8 cellular contexts compared by ENCODE assay signal in the genomic region with DNA sequence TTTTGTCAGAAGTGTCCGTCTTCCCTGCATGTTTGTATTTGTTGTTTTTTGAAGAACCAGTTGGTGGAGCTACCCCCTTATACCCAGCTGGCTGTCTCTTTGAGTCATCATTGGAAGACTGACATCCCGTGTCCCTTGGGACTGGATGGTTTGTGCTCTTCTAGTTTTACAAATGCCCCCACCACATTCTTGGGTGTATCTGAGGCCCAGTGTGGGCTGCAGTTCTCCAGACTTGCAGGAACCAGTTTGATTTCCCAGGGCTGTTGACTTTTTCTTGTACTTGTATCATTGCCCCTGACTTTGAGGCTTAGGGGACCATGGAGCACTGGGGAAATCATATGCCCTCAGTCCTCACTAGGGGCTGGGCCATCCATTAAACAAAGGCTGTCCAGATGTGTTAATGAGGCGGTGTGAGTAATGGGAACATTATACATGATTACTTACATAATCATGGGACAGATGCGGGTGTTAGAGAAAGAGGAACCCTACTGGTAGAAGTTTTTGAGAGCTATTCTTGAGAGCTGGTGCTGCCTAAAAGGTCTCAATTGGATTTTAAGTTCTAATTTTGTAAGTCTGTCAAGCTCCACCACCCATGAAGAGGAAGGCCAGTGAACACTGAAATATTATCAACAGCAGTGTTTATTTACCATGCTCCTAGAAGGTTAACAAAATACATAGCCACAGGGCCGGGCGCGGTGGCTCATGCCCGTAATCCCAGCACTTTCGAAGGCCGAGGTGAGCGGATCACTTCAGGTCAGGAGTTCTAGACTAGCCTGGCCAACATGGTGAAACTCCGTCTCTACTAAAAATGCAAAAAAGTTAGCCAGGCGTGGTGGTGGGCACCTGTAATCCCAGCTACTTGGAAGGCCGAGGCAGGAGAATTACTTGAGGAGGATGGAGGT. TPM values are rescaled to one million over a fixed set of nuclear protein-coding genes. Genes with fewer than 3 reads are reported as not detected.
DNase-seq lines count a peak whose midpoint lies in the region; ATAC-seq and TF ChIP-seq lines count a peak whose summit lies in the region.

No MANE protein-coding gene starts in this region.

- no peak overlapping the region for H3K27ac ChIP-seq in foreskin keratinocyte

- TF ChIP-seq CTCF in foreskin keratinocyte (conservative IDR thresholded peaks at IDR 0.05): peak; percentile 55

- peak; percentile 35 for DNase-seq in GF-D8 (lab: John Stamatoyannopoulos, UW)
- peak; percentile 36 for DNase-seq in NCI-H446 treated with DMSO at 0.1 percent for 48 hours (lab: John Stamatoyannopoulos, UW)
- peak in 1 of 2 donors; percentile 41 for DNase-seq in foreskin keratinocyte
- no peak for DNase-seq in NCI-H1048 (lab: John Stamatoyannopoulos, UW)
- no peak for DNase-seq in iPS-NIHi11 (ENCODE audit: low spot score)
- DNase-seq in NCI-H146 (lab: John Stamatoyannopoulos, UW): no peak
- DNase-seq in activated effector memory CD4-positive, alpha-beta T cell treated with Interleukin-2 at 50 U/mL for 16 hours: no peak

- ATAC-seq in GM21737 (IDR thresholded peaks at IDR 0.05; ENCODE audit: unreplicated experiment) (peak; percentile 29), foreskin keratinocyte (peak; percentile 32)

- no peaks in the 10 kb centered on the region for H3K27me3 ChIP-seq in foreskin keratinocyte

- peaks cover 21% of the 10 kb centered on the region for H3K4me1 ChIP-seq in foreskin keratinocyte

RNA-seq across cellular contexts. Expression of gene JARID2, which starts 8.5 kb away (rescaled TPM):
- total RNA-seq in foreskin keratinocyte: 17.6 and 22.3 TPM in 2 replicates
- 4.7 and 5.6 TPM in 2 replicates for polyA plus RNA-seq in foreskin keratinocyte

Comparison
In these comparisons a context has a peak if more than half of its experiments do, and no peak if none do; other contexts are left out.
1. DNase-seq: peak in GF-D8 (single experiment) and NCI-H446 treated with DMSO at 0.1 percent for 48 hours (single experiment); none in NCI-H1048 (single experiment), iPS-NIHi11 (single experiment), NCI-H146 (single experiment) and activated effector memory CD4-positive, alpha-beta T cell treated with Interleukin-2 at 50 U/mL for 16 hours (single experiment).